ENCODE assay signal across 8 cellular contexts in genomic region chr1:26744075-26744958, GRCh38. TPM values are rescaled to one million over a fixed set of nuclear protein-coding genes. Genes with fewer than 3 reads are reported as not detected.
DNase-seq lines count a peak whose midpoint lies in the region; ATAC-seq and TF ChIP-seq lines count a peak whose summit lies in the region.

No MANE protein-coding gene starts in this region.

- H3K9me3 ChIP-seq in adrenal gland (replicated peaks in 1 of 3) (no peaks in the 10 kb centered on the region), right atrium auricular region (no peaks in the 10 kb centered on the region), skeletal muscle satellite cell (replicated peaks; ENCODE audit: low read length) (no peaks in the 10 kb centered on the region)

- peak overlapping the region; percentile 26 for H3K9ac ChIP-seq in skeletal muscle satellite cell (ENCODE audit: low read depth, low read length)

- no peak for TF ChIP-seq POLR2A in adrenal gland (IDR thresholded peaks at IDR 0.05)

- peak overlapping the region; percentile 39 for H3K4me2 ChIP-seq in skeletal muscle satellite cell (ENCODE audit: low read length)

- peak overlapping the region in 1 of 4 donors; percentile 9 for H3K4me3 ChIP-seq in adrenal gland
- H3K4me3 ChIP-seq in right atrium auricular region: no peak overlapping the region
- peak overlapping the region; percentile 27 for H3K4me3 ChIP-seq in skeletal muscle satellite cell (ENCODE audit: low read length)

- TF ChIP-seq CTCF in adrenal gland (IDR thresholded peaks at IDR 0.05) (no peak), right atrium auricular region (IDR thresholded peaks at IDR 0.05) (no peak)

- ATAC-seq in GM19468 (IDR thresholded peaks at IDR 0.05; ENCODE audit: extremely low read depth, unreplicated experiment): peak; percentile 89

- WGBS in adrenal gland, 4 donors: 46 to 55% (median 48%) methylated on average over 6 to 8 of the region's 8 CpGs

- DNase-seq in CMK (ENCODE audit: low read depth) (peak; percentile 74), HPDE6-E6E7 (ENCODE audit: extremely low spot score) (peak; percentile 40), SW 1271 (lab: John Stamatoyannopoulos, UW) (peak; percentile 82 to 95), adrenal gland (peak; percentile 62 to 90 (median 79)), right atrium auricular region (ENCODE audit: low spot score) (peak; percentile 83), GOT3 (lab: John Stamatoyannopoulos, UW) (no peak)

- no peaks in the 10 kb centered on the region for H3K27me3 ChIP-seq in adrenal gland
- H3K27me3 ChIP-seq in right atrium auricular region: no peaks in the 10 kb centered on the region
- no peaks in the 10 kb centered on the region for H3K27me3 ChIP-seq in skeletal muscle satellite cell (ENCODE audit: control insufficient read depth, insufficient read depth, low read length)

- H3K27ac ChIP-seq in adrenal gland (peak overlapping the region in 3 of 5 donors; percentile 35 to 82 (median 76)), right atrium auricular region (peak overlapping the region; percentile 76 to 80)

- H3K4me1 ChIP-seq in adrenal gland (replicated peaks in 1 of 2) (peaks cover 28 to 72% of the 10 kb centered on the region in 2 donors), right atrium auricular region (peaks cover 0 to 81% of the 10 kb centered on the region in 2 donors), skeletal muscle satellite cell (ENCODE audit: control insufficient read depth, insufficient read depth, low read length) (peaks cover 23% of the 10 kb centered on the region)

- intact Hi-C loops in adrenal gland (cut with DNase I): no loop called here

- H3K36me3 ChIP-seq in adrenal gland (replicated peaks in 1 of 2) (peaks cover 0 to 27% of the 10 kb centered on the region in 2 donors), right atrium auricular region (peaks cover 32% of the 10 kb centered on the region), skeletal muscle satellite cell (ENCODE audit: insufficient read depth, low read length) (peaks cover 55% of the 10 kb centered on the region)

RNA-seq across cellular contexts. Expression of gene PIGV, which starts 43.4 kb away (rescaled TPM):
- total RNA-seq in adrenal gland (10 to 100 TPM; 11.8 to 43.1 (median 34.4) TPM), right atrium auricular region (10 to 100 TPM in 1 of 2 donors, 1 to 10 TPM in 1; 6.4 to 13.8 TPM)
- 10 to 100 TPM in 1 of 3 donors, 1 to 10 TPM in 2; 6.7 to 18.7 (median 8.5) TPM for polyA plus RNA-seq in adrenal gland
- total RNA-seq in skeletal muscle satellite cell (2012; rRNA removed): 6.6 and 10.1 TPM in 2 replicates

RNA-seq across cellular contexts. Expression of gene ARID1A, which starts 48.5 kb away (rescaled TPM):
- 10 to 100 TPM; 35.0 to 90.3 (median 57.0) TPM for total RNA-seq in adrenal gland
- 10 to 100 TPM; 11.3 to 33.7 (median 24.5) TPM for polyA plus RNA-seq in adrenal gland
- total RNA-seq in right atrium auricular region: 10 to 100 TPM; 32.7 to 48.8 TPM
- total RNA-seq in skeletal muscle satellite cell (2012; rRNA removed): 16.8 and 18.0 TPM in 2 replicates
